ENCODE assay signal across 8 cellular contexts in genomic region chr1:36149237-36149972, GRCh38. TPM values are rescaled to one million over a fixed set of nuclear protein-coding genes. Genes with fewer than 3 reads are reported as not detected.
DNase-seq lines count a peak whose midpoint lies in the region; ATAC-seq, FAIRE-seq and TF ChIP-seq lines count a peak whose summit lies in the region.

Gene TRAPPC3 (minus strand): TSS chr1:36149486. CDS start chr1:36149378, 108 bp downstream.

- H3K27me3 Mint-ChIP-seq in mesothelial cell of epicardium (ENCODE audit: low read depth), result no peaks in the 10 kb centered on the region

- ATAC-seq in GM21515 (IDR thresholded peaks at IDR 0.05; ENCODE audit: unreplicated experiment), result peak; percentile 84

- H3K27me3 ChIP-seq in OCI-LY1 (ENCODE audit: insufficient read depth, low read length), result no peaks in the 10 kb centered on the region

- H3K36me3 Mint-ChIP-seq in mesothelial cell of epicardium, result peaks cover 9% of the 10 kb centered on the region

- peaks cover 13% of the 10 kb centered on the region for H3K36me3 ChIP-seq in OCI-LY1 (ENCODE audit: insufficient read depth, low read length)

- H3K4me1 Mint-ChIP-seq in mesothelial cell of epicardium, result peaks cover 37% of the 10 kb centered on the region

- peak within 1 kb of the TSS; percentile 83 for H3K4me2 ChIP-seq in OCI-LY1 (ENCODE audit: low read length)

- H3K79me2 ChIP-seq in OCI-LY1 (ENCODE audit: insufficient read depth, low read length), result peaks cover 7% of the 10 kb centered on the region; the same call in 1 of the 2 replicates

- peak within 1 kb of the TSS; percentile 1; the same call in 1 of the 2 replicates for H2AFZ ChIP-seq in OCI-LY1 (ENCODE audit: low read length)

- H3K9me2 ChIP-seq in OCI-LY1 (ENCODE audit: low read depth, low read length), result no peaks in the 10 kb centered on the region

- DNase-seq in DMS114 treated with DMSO at 0.1 percent for 48 hours (lab: John Stamatoyannopoulos, UW; ENCODE audit: unreplicated experiment) (peak; percentile 99), HuH-7 (ENCODE audit: low spot score) (peak; percentile 96), mesothelial cell of epicardium (ENCODE audit: low spot score in 2 of 2, unreplicated experiment in 2 of 2) (peak; percentile 99)
- peak; percentile 99 for DNase-seq in activated CD8-positive, alpha-beta memory T cell treated with anti-CD3 and anti-CD28 coated beads, Interleukin-2, amount 50 U/mL, for 4 hours
- peak; percentile 100 for DNase-seq in stimulated activated CD8-positive, alpha-beta memory T cell treated with anti-CD3 and anti-CD28 coated beads, Interleukin-15, amount 100 ng/mL, for 48 hours (ENCODE audit: low read depth in 2 of 2)

- TF ChIP-seq CTCF in OCI-LY1 (IDR thresholded peaks at IDR 0.05; ENCODE audit: low read length), result peak; percentile 98
- peak; percentile 82 for TF ChIP-seq CTCF in mesothelial cell of epicardium (IDR thresholded peaks at IDR 0.05; ENCODE audit: unreplicated experiment)

- peak within 1 kb of the TSS; percentile 75 for H3K4me3 ChIP-seq in OCI-LY1 (ENCODE audit: low read depth, low read length, poor library complexity, severe bottlenecking)

- peak within 1 kb of the TSS; percentile 99 for H3K4me3 Mint-ChIP-seq in mesothelial cell of epicardium

- H3K9ac ChIP-seq in OCI-LY1 (ENCODE audit: low read length), result peak within 1 kb of the TSS; percentile 63

- peak; percentile 92 for FAIRE-seq in endometrium (lab: Jason Lieb, UNC)

- no peaks in the 10 kb centered on the region for H3K9me3 ChIP-seq in OCI-LY1 (ENCODE audit: low read length)

- no peaks in the 10 kb centered on the region for H3K9me3 Mint-ChIP-seq in mesothelial cell of epicardium

- peaks cover 37% of the 10 kb centered on the region for H3K4me1 ChIP-seq in OCI-LY1 (ENCODE audit: insufficient read depth, low read length, severe bottlenecking)

- H3F3A ChIP-seq in OCI-LY1 (ENCODE audit: insufficient read depth, low read length), result no peaks in the 10 kb centered on the region

- H3K27ac ChIP-seq in OCI-LY1 (ENCODE audit: low read depth, low read length, poor library complexity, severe bottlenecking), result peak within 1 kb of the TSS; percentile 70

- H4K20me1 ChIP-seq in OCI-LY1 (ENCODE audit: insufficient read depth, low read length), result no peaks in the 10 kb centered on the region

- H3K27ac Mint-ChIP-seq in mesothelial cell of epicardium, result peak within 1 kb of the TSS; percentile 96

RNA-seq across cellular contexts. Expression of gene TRAPPC3, which starts in this region (rescaled TPM):
- 64.8 to 68.5 TPM (median 68.5 TPM) in 3 replicates for total RNA-seq in mesothelial cell of epicardium

Comparison
In these comparisons a context has a peak if more than half of its experiments do, and no peak if none do; other contexts are left out.
1. Peak in every context shown above with its lines: DNase-seq, ATAC-seq, H3K4me3 ChIP-seq and H3K27ac ChIP-seq.